23 cellular contexts compared by ENCODE assay signal in the genomic region with DNA sequence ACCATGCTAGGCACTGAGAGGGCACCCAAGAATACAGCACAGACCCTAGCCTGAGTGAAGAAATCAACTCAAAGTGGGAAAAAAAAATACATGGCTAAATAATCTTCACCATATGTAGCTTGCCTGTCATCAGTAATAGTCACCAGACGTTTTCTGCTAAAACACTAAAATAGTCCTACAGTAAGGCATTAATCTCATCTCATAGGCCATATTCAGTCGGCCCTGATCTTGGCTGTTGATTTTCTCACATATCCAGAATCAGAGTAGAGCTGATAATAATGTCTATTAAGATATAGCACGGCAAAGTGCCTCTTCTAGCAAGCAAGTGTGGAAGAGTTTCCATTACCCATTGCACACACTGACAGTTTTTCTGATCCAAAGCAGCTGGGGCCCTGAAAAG.
"Had no signal": no experiment of that assay in that cellular context is flagged by ENCODE, and none has a peak within 500 bp of the region (broad histone marks: within the 10 kb centered on the region; RNA-seq: fewer than 3 reads in every experiment).

No MANE protein-coding gene starts in this region.

- ATAC-seq: K562, Panc1, PC-3 had no signal

- DNase-seq: Kasumi-1; MM.1S; NCI-H1048; NCI-H1105; NCI-H1417; NCI-H1436 treated with DMSO at 0.1 percent for 48 hours; NCI-H1694; NCI-H187 treated with DMSO at 0.1 percent for 48 hours; NCI-H2029 treated with DMSO at 0.1 percent for 48 hours; NCI-H2171 treated with DMSO at 0.1 percent for 48 hours; NCI-H345; NCI-H510A; NCI-H524 treated with DMSO at 0.1 percent for 48 hours; NCI-H69; NCI-H774; NK-92 treated with Interleukin-12 subunit alpha and Interleukin-12 subunit beta, amount 100 ng/mL, for 24 hours; PC-3; SHP77 had no signal

- H3K4me3 ChIP-seq: K562 had no signal

- H3K27ac ChIP-seq: HL-60, KMS-11, RWPE1 had no signal

- H3K4me2 ChIP-seq: KMS-11 had no signal
